ENCODE assay signal across 19 cellular contexts in genomic region chr21:14952916-14953315, GRCh38.
"Had no signal": no experiment of that assay in that cellular context is flagged by ENCODE, and none has a peak within 500 bp of the region (broad histone marks: within the 10 kb centered on the region; RNA-seq: fewer than 3 reads in every experiment).

No MANE protein-coding gene starts in this region.

- H3K4me2 ChIP-seq: neural progenitor cell had no signal

- H3K4me3 Mint-ChIP-seq: activated naive CD4-positive, alpha-beta T cell treated with anti-CD3 and anti-CD28 coated beads for 36 hours; naive B cell; neural progenitor cell; stimulated activated naive CD8-positive, alpha-beta T cell treated with anti-CD3 and anti-CD28 coated beads, Interleukin-15, amount 100 ng/mL, for 72 hours; T-cell had no signal

- ATAC-seq: activated CD4-positive, CD25-positive, alpha-beta regulatory T cell treated with anti-CD3 and anti-CD28 coated beads, Interleukin-2, amount 50 U/mL, for 24 hours; gastroesophageal sphincter; left lung; stimulated activated naive CD8-positive, alpha-beta T cell treated with anti-CD3 and anti-CD28 coated beads, Interleukin-15, amount 100 ng/mL, for 72 hours; T-cell had no signal

- DNase-seq: activated CD4-positive, alpha-beta T cell treated with anti-CD3 and anti-CD28 coated beads, Interleukin-2, amount 50 U/mL, for 4 hours; activated naive CD4-positive, alpha-beta T cell treated with anti-CD3 and anti-CD28 coated beads for 36 hours; central memory CD4-positive, alpha-beta T cell; cortex of kidney; effector CD8-positive, alpha-beta T cell; islet precursor cell; left lung; mammary epithelial cell; naive B cell; ovary; sigmoid colon; stimulated activated CD4-positive, alpha-beta T cell treated with anti-CD3 and anti-CD28 coated beads, Interleukin-1b, Interleukin-23, amount 100 ng/mL, for 48 hours; stimulated activated naive CD8-positive, alpha-beta T cell treated with anti-CD3 and anti-CD28 coated beads, Interleukin-15, amount 100 ng/mL, for 72 hours; T-cell; T1000 had no signal

- H3K27me3 Mint-ChIP-seq: naive B cell; stimulated activated naive CD8-positive, alpha-beta T cell treated with anti-CD3 and anti-CD28 coated beads, Interleukin-15, amount 100 ng/mL, for 72 hours had no signal

- H3K4me1 ChIP-seq: left lung, neural progenitor cell had no signal

- H2AFZ ChIP-seq: neural progenitor cell had no signal

- H3K4me1 Mint-ChIP-seq: naive B cell; neural progenitor cell; stimulated activated naive CD8-positive, alpha-beta T cell treated with anti-CD3 and anti-CD28 coated beads, Interleukin-15, amount 100 ng/mL, for 72 hours; T-cell had no signal

- H3K9me3 ChIP-seq: left lung, ovary had no signal

- H3K36me3 ChIP-seq: gastroesophageal sphincter, left lung, neural progenitor cell, ovary, sigmoid colon had no signal

- H3K36me3 Mint-ChIP-seq: neural progenitor cell had no signal

- H3K4me3 ChIP-seq: gastroesophageal sphincter, left lung, neural progenitor cell, ovary, sigmoid colon had no signal

- H3K9ac ChIP-seq: neural progenitor cell had no signal

- H3K27me3 ChIP-seq: gastroesophageal sphincter, left lung, neural progenitor cell, ovary, sigmoid colon had no signal

- H3K27ac ChIP-seq: gastroesophageal sphincter, left lung, neural progenitor cell, ovary, sigmoid colon had no signal

- H3K27ac Mint-ChIP-seq: activated naive CD4-positive, alpha-beta T cell treated with anti-CD3 and anti-CD28 coated beads for 36 hours; activated T-helper 2 cell treated with anti-CD3 and anti-CD28 coated beads, Interferon-gamma antibody, Interleukin-2, Interleukin-4, amounts not matched to agents 10 μg/mL and 5 μg/mL and 100 μg/mL, durations not matched to agents 14 hours and 24 hours and 36 hours; naive B cell; neural progenitor cell; stimulated activated naive CD8-positive, alpha-beta T cell treated with anti-CD3 and anti-CD28 coated beads, Interleukin-15, amount 100 ng/mL, for 72 hours; T-cell had no signal
